ENCODE assay signal across 20 cellular contexts in the genomic region with DNA sequence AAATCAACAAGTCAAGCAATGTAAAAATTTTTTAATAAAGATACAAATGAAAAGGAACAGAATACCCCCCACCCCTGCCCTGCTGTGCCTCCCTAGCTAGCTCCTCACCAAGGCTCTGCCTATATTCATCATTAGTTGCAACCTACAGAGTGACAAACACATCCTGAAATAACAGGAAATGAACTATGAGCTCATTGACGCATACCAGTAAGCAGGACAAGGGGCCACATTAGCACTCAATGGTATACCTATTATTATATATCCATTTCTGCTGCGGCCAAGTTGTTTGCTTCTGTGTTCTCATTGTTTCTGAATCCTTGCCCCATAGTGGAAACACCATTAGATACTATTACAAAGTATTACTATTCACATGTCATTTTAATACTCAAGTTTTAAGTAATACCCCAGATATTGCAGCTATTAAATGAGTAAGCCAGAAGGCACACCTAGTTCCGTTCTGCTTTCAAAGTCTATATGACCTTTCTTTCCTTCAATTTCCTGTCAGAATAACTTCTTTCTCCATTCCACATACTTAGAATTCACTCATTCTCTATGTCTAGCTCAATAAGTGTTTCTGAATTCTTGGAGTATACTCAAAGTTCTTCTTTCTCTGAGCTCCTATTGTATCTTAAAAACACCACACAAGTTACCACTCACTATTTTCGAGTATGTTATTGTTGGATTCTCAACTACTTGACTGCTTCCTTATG.
"Had no signal": no experiment of that assay in that cellular context is flagged by ENCODE, and none has a peak within 500 bp of the region (broad histone marks: within the 10 kb centered on the region; RNA-seq: fewer than 3 reads in every experiment).

No MANE protein-coding gene starts in this region.

- H3K4me1 ChIP-seq: parathyroid adenoma, thyroid gland had no signal

- H3K4me3 ChIP-seq: thyroid gland had no signal

- H3K27me3 Mint-ChIP-seq: activated B cell treated with CpG ODN at 0.5 μM for 24 hours; activated CD8-positive, alpha-beta T cell treated with anti-CD3 and anti-CD28 coated beads for 36 hours; activated naive CD4-positive, alpha-beta T cell treated with anti-CD3 and anti-CD28 coated beads, Interleukin-2, amount 50 U/mL, for 24 hours; stimulated activated memory B cell treated with anti-CD40 and anti-IgM and Interleukin-4, amounts not matched to agents 10 μg/mL and 1 μg/mL and 100 μg/mL, for 72 hours had no signal

- H3K36me3 ChIP-seq: neutrophil, thyroid gland had no signal

- ATAC-seq: activated CD8-positive, alpha-beta T cell treated with anti-CD3 and anti-CD28 coated beads for 36 hours; esophagus mucosa; left ventricle myocardium superior; natural killer cell; stimulated activated memory B cell treated with anti-CD40 and anti-IgM and Interleukin-4, amounts not matched to agents 10 μg/mL and 1 μg/mL and 100 μg/mL, for 72 hours had no signal

- H3K4me3 Mint-ChIP-seq: activated B cell treated with CpG ODN at 0.5 μM for 24 hours; activated CD8-positive, alpha-beta T cell treated with anti-CD3 and anti-CD28 coated beads for 36 hours; activated naive CD4-positive, alpha-beta T cell treated with anti-CD3 and anti-CD28 coated beads, Interleukin-2, amount 50 U/mL, for 24 hours; natural killer cell; stimulated activated memory B cell treated with anti-CD40 and anti-IgM and Interleukin-4, amounts not matched to agents 10 μg/mL and 1 μg/mL and 100 μg/mL, for 72 hours; T-helper 2 cell treated with Interferon-gamma antibody and Interleukin-4, amounts not matched to agents 5 μg/mL and 100 μg/mL, for 36 hours had no signal

- H3K79me2 ChIP-seq: parathyroid adenoma had no signal

- DNase-seq: activated B cell treated with CpG ODN at 0.5 μM for 24 hours; activated CD4-positive, alpha-beta T cell treated with anti-CD3 and anti-CD28 coated beads for 48 hours; activated CD8-positive, alpha-beta T cell treated with anti-CD3 and anti-CD28 coated beads for 36 hours; activated effector memory CD4-positive, alpha-beta T cell treated with anti-CD3 and anti-CD28 coated beads, Interleukin-2, amount 50 U/mL, for 16 hours; activated T-cell treated with anti-CD3 and anti-CD28 coated beads, Interleukin-2, amount 50 U/mL, for 48 hours; caudate nucleus; cortex of kidney; hippocampal formation; kidney; left ventricle myocardium superior; mesenchymal stem cell; natural killer cell; stimulated activated CD4-positive, alpha-beta T cell treated with anti-CD3 and anti-CD28 coated beads, Interleukin-2, amount 100 ng/mL, for 48 hours; thyroid gland had no signal

- H3K4me1 Mint-ChIP-seq: activated B cell treated with CpG ODN at 0.5 μM for 24 hours; activated naive CD4-positive, alpha-beta T cell treated with anti-CD3 and anti-CD28 coated beads, Interleukin-2, amount 50 U/mL, for 24 hours; natural killer cell; stimulated activated memory B cell treated with anti-CD40 and anti-IgM and Interleukin-4, amounts not matched to agents 10 μg/mL and 1 μg/mL and 100 μg/mL, for 72 hours had no signal

- H3K27ac Mint-ChIP-seq: activated B cell treated with CpG ODN at 0.5 μM for 24 hours; activated CD8-positive, alpha-beta T cell treated with anti-CD3 and anti-CD28 coated beads for 36 hours; activated naive CD4-positive, alpha-beta T cell treated with anti-CD3 and anti-CD28 coated beads, Interleukin-2, amount 50 U/mL, for 24 hours; natural killer cell; stimulated activated memory B cell treated with anti-CD40 and anti-IgM and Interleukin-4, amounts not matched to agents 10 μg/mL and 1 μg/mL and 100 μg/mL, for 72 hours; T-helper 2 cell treated with Interferon-gamma antibody and Interleukin-4, amounts not matched to agents 5 μg/mL and 100 μg/mL, for 36 hours had no signal

- H3K9me3 Mint-ChIP-seq: activated CD8-positive, alpha-beta T cell treated with anti-CD3 and anti-CD28 coated beads for 36 hours had no signal

- H2AFZ ChIP-seq: parathyroid adenoma had no signal

- H3K27me3 ChIP-seq: neutrophil, thyroid gland had no signal

- H3K27ac ChIP-seq: neutrophil, parathyroid adenoma, thyroid gland had no signal

- H3K36me3 Mint-ChIP-seq: activated naive CD4-positive, alpha-beta T cell treated with anti-CD3 and anti-CD28 coated beads, Interleukin-2, amount 50 U/mL, for 24 hours; stimulated activated memory B cell treated with anti-CD40 and anti-IgM and Interleukin-4, amounts not matched to agents 10 μg/mL and 1 μg/mL and 100 μg/mL, for 72 hours had no signal
